ENCODE assay signal across 23 cellular contexts in genomic region chr5:177092178-177093081, GRCh38. TPM values are rescaled to one million over a fixed set of nuclear protein-coding genes. Genes with fewer than 3 reads are reported as not detected.
"Had no signal": no experiment of that assay in that cellular context is flagged by ENCODE, and none has a peak within 500 bp of the region (broad histone marks: within the 10 kb centered on the region; RNA-seq: fewer than 3 reads in every experiment).

No MANE protein-coding gene starts in this region.

- FAIRE-seq: colon, endothelial cell of umbilical vein, frontal cortex had no signal

- DNase-seq: dermis blood vessel endothelial cell; dorsolateral prefrontal cortex; effector CD4-positive, alpha-beta T cell; effector memory CD4-positive, alpha-beta T cell; foreskin keratinocyte; heart left ventricle; hypothalamus; immature natural killer cell; islet precursor cell; left cardiac atrium; left lung; left ventricle myocardium superior; lower lobe of right lung; mesenchymal stem cell had no signal

- H3K27me3 ChIP-seq: hepatocyte had no signal

- H3K4me3 ChIP-seq: coronary artery, dorsolateral prefrontal cortex, esophagus muscularis mucosa, gastroesophageal sphincter, heart left ventricle, hepatocyte, left lung, lower lobe of right lung, mucosa of descending colon had no signal

- H3K36me3 ChIP-seq: esophagus muscularis mucosa, gastroesophageal sphincter, heart left ventricle, left lung, lower lobe of right lung had no signal

- ATAC-seq: foreskin keratinocyte, gastroesophageal sphincter, heart left ventricle, left cardiac atrium, left lung, left ventricle myocardium superior, lower lobe of right lung, mucosa of descending colon had no signal

- H3K4me2 ChIP-seq: hepatocyte had no signal

- H3K27ac Mint-ChIP-seq: immature natural killer cell, mesothelial cell of epicardium had no signal

- H3K4me3 Mint-ChIP-seq: immature natural killer cell, mesothelial cell of epicardium had no signal

- H3K9me3 Mint-ChIP-seq: mesothelial cell of epicardium had no signal

- H3K27ac ChIP-seq: coronary artery, dorsolateral prefrontal cortex, esophagus muscularis mucosa, foreskin keratinocyte, gastroesophageal sphincter, heart left ventricle, hepatocyte, left lung, lower lobe of right lung had no signal

- H3K4me1 ChIP-seq: foreskin keratinocyte had no signal

- H2AFZ ChIP-seq: hepatocyte had no signal

- H3K36me3 Mint-ChIP-seq: immature natural killer cell, mesothelial cell of epicardium had no signal

- H3K9me3 ChIP-seq: esophagus muscularis mucosa, gastroesophageal sphincter, heart left ventricle, left lung, lower lobe of right lung, mucosa of descending colon had no signal

RNA-seq across cellular contexts. Expression of gene FGFR4, which starts 5.7 kb away (rescaled TPM):
- polyA plus RNA-seq: immature natural killer cell had no signal
